In genomic region chr9:98092633-98092971, GRCh38 we compare ENCODE assay signal across 20 cellular contexts. TPM values are rescaled to one million over a fixed set of nuclear protein-coding genes. Genes with fewer than 3 reads are reported as not detected.
DNase-seq lines count a peak whose midpoint lies in the region; ATAC-seq and TF ChIP-seq lines count a peak whose summit lies in the region.
"Had no signal": no experiment of that assay in that cellular context is flagged by ENCODE, and none has a peak within 500 bp of the region (broad histone marks: within the 10 kb centered on the region; RNA-seq: fewer than 3 reads in every experiment).

No MANE protein-coding gene starts in this region.

- H3K9me3 Mint-ChIP-seq in activated CD8-positive, alpha-beta T cell treated with anti-CD3 and anti-CD28 coated beads, Interleukin-2, amount 10 ng/mL, durations not matched to agents 7 days and 5 days (ENCODE audit: insufficient read depth): no peaks in the 10 kb centered on the region
- H3K9me3 Mint-ChIP-seq in activated CD8-positive, alpha-beta T cell treated with anti-CD3 and anti-CD28 coated beads for 36 hours: no peaks in the 10 kb centered on the region
- no peaks in the 10 kb centered on the region for H3K9me3 Mint-ChIP-seq in activated naive CD8-positive, alpha-beta T cell treated with anti-CD3 and anti-CD28 coated beads, Interleukin-2, amount 10 ng/mL, durations not matched to agents 7 days and 5 days
- H3K9me3 Mint-ChIP-seq in nephron progenitor cell: no peaks in the 10 kb centered on the region
- H3K9me3 Mint-ChIP-seq in H9: peaks cover 0 to 4% of the 10 kb centered on the region in 2 experiments; a peak in 2 of 5 replicates
- H3K9me3 Mint-ChIP-seq: mesothelial cell of epicardium, neural crest cell had no signal

- no peak overlapping the region for H4K8ac ChIP-seq in H9 (replicated peaks; ENCODE audit: insufficient read length, low read depth, low read length)

- POLR2A ChIA-PET in activated CD8-positive, alpha-beta T cell treated with anti-CD3 and anti-CD28 coated beads, Interleukin-2, amount 10 ng/mL, durations not matched to agents 7 days and 5 days (lab: Charles Lee): interaction anchor here (1.0 kb wide), 2 partner anchors 9 to 15 kb away, joined by 3 to 4 read pairs; no protein-coding TSS in a partner anchor
- POLR2A ChIA-PET in activated CD8-positive, alpha-beta T cell treated with anti-CD3 and anti-CD28 coated beads for 36 hours (lab: Charles Lee): interaction anchor here (1.2 to 2.4 kb wide), 3 partner anchors 9 to 26 kb away, joined by 3 to 8 read pairs (median 6); partner anchors contain the start of gene TRIM14
- POLR2A ChIA-PET in activated naive CD8-positive, alpha-beta T cell treated with anti-CD3 and anti-CD28 coated beads, Interleukin-2, amount 10 ng/mL, durations not matched to agents 7 days and 5 days (lab: Charles Lee): interaction anchor here (2.1 kb wide), 1 partner anchor 9 kb away, joined by 7 read pairs; no protein-coding TSS in a partner anchor

- H3K9me3 ChIP-seq in H9 (ENCODE audit: control insufficient read depth, low read depth, low read length): no peaks in the 10 kb centered on the region
- H3K9me3 ChIP-seq: psoas muscle, tibial artery had no signal

- intact Hi-C loops in activated CD8-positive, alpha-beta T cell treated with anti-CD3 and anti-CD28 coated beads for 36 hours (cut with micrococcal nuclease): no loop called here

- H3K9ac ChIP-seq in H9 (ENCODE audit: extremely low read depth, insufficient read length, low read length): no peak overlapping the region

- no peak overlapping the region for H2AFZ ChIP-seq in H9 (ENCODE audit: low read length)

- H3K23ac ChIP-seq in H9 (ENCODE audit: insufficient read length, low read depth, low read length): no peak overlapping the region

- no peaks in the 10 kb centered on the region for H3K79me1 ChIP-seq in H9 (ENCODE audit: insufficient read depth, low read depth, low read length, poor library complexity, severe bottlenecking)

- H2BK15ac ChIP-seq in H9 (ENCODE audit: low read depth, low read length): no peak overlapping the region

- H4K91ac ChIP-seq in H9 (ENCODE audit: insufficient read length, low read depth, low read length): no peak overlapping the region

- peaks cover 15% of the 10 kb centered on the region for H3K4me1 Mint-ChIP-seq in activated CD8-positive, alpha-beta T cell treated with anti-CD3 and anti-CD28 coated beads, Interleukin-2, amount 10 ng/mL, durations not matched to agents 7 days and 5 days (ENCODE audit: low read depth)
- H3K4me1 Mint-ChIP-seq in activated CD8-positive, alpha-beta T cell treated with anti-CD3 and anti-CD28 coated beads for 36 hours (ENCODE audit: low read depth): peaks cover 17% of the 10 kb centered on the region
- peaks cover 16% of the 10 kb centered on the region for H3K4me1 Mint-ChIP-seq in activated naive CD8-positive, alpha-beta T cell treated with anti-CD3 and anti-CD28 coated beads, Interleukin-2, amount 10 ng/mL, durations not matched to agents 7 days and 5 days
- H3K4me1 Mint-ChIP-seq in nephron progenitor cell (peaks cover 11% of the 10 kb centered on the region), H9 (peaks cover 37 to 39% of the 10 kb centered on the region in 2 experiments)
- H3K4me1 Mint-ChIP-seq: mesothelial cell of epicardium, neural crest cell had no signal

- no peak overlapping the region for H2BK120ac ChIP-seq in H9 (ENCODE audit: low read depth, low read length, poor library complexity, severe bottlenecking)

- peaks cover 2% of the 10 kb centered on the region; the same call in 1 of the 2 replicates for H3K4me1 ChIP-seq in H9 (ENCODE audit: insufficient read depth, low read length)
- H3K4me1 ChIP-seq: foreskin keratinocyte, psoas muscle had no signal

- H3K4me3 ChIP-seq in HL-60 (replicated peaks; ENCODE audit: insufficient read depth, low read length): no peak overlapping the region
- H3K4me3 ChIP-seq: psoas muscle, tibial artery had no signal

- no peak for DNase-seq in activated CD8-positive, alpha-beta T cell treated with anti-CD3 and anti-CD28 coated beads, Interleukin-2, amount 10 ng/mL, durations not matched to agents 7 days and 5 days
- no peak for DNase-seq in activated CD8-positive, alpha-beta T cell treated with anti-CD3 and anti-CD28 coated beads for 36 hours
- peak in 1 of 2 experiments; percentile 59 for DNase-seq in HL-60 (ENCODE audit: low read depth in 1 of 2, low spot score in 1 of 2)
- no peak for DNase-seq in activated naive CD8-positive, alpha-beta T cell treated with anti-CD3 and anti-CD28 coated beads, Interleukin-2, amount 10 ng/mL, durations not matched to agents 7 days and 5 days
- DNase-seq in nephron progenitor cell: no peak
- no peak for DNase-seq in NCI-H82 treated with DMSO at 0.1 percent for 48 hours (lab: John Stamatoyannopoulos, UW; ENCODE audit: unreplicated experiment)
- DNase-seq in H9: no peak
- DNase-seq: activated CD4-positive, alpha-beta T cell treated with anti-CD3 and anti-CD28 coated beads, Interleukin-2, amount 50 U/mL, for 4 hours; cortex of kidney; DMS79 treated with DMSO at 0.1 percent for 48 hours; foreskin keratinocyte; GOT3; NCI-H226; psoas muscle; stimulated activated CD4-positive, alpha-beta T cell treated with anti-CD3 and anti-CD28 coated beads, Interleukin-4, amount 100 ng/mL, for 4 hours had no signal

- H3K27me3 ChIP-seq in HL-60 (ENCODE audit: insufficient read depth, poor library complexity, severe bottlenecking) (no peaks in the 10 kb centered on the region), H9 (ENCODE audit: insufficient read depth, low read length) (no peaks in the 10 kb centered on the region)
- H3K27me3 ChIP-seq: foreskin keratinocyte had no signal

- H3K79me2 ChIP-seq in H9 (ENCODE audit: insufficient read depth, low read length): no peaks in the 10 kb centered on the region

- peak overlapping the region; percentile 40 for H3K27ac Mint-ChIP-seq in activated CD8-positive, alpha-beta T cell treated with anti-CD3 and anti-CD28 coated beads, Interleukin-2, amount 10 ng/mL, durations not matched to agents 7 days and 5 days
- H3K27ac Mint-ChIP-seq in activated CD8-positive, alpha-beta T cell treated with anti-CD3 and anti-CD28 coated beads for 36 hours: no peak overlapping the region
- H3K27ac Mint-ChIP-seq in activated naive CD8-positive, alpha-beta T cell treated with anti-CD3 and anti-CD28 coated beads, Interleukin-2, amount 10 ng/mL, durations not matched to agents 7 days and 5 days: peak overlapping the region; percentile 30
- no peak overlapping the region for H3K27ac Mint-ChIP-seq in nephron progenitor cell
- H3K27ac Mint-ChIP-seq in H9: peak overlapping the region in 1 of 3 experiments; percentile 50; a peak in 1 of 7 replicates
- H3K27ac Mint-ChIP-seq: mesothelial cell of epicardium had no signal

- peak overlapping the region; percentile 60 for H3K27ac ChIP-seq in HL-60 (replicated peaks)
- H3K27ac ChIP-seq in H9 (ENCODE audit: insufficient read length, low read depth, low read length): no peak overlapping the region
- H3K27ac ChIP-seq: psoas muscle, tibial artery had no signal

- CTCF ChIA-PET in activated CD8-positive, alpha-beta T cell treated with anti-CD3 and anti-CD28 coated beads, Interleukin-2, amount 10 ng/mL, durations not matched to agents 7 days and 5 days (lab: Charles Lee): interaction anchor here (0.8 to 2.6 kb wide), 4 partner anchors 9 to 26 kb away, joined by 3 to 10 read pairs (median 4); partner anchors contain the start of gene TRIM14
- CTCF ChIA-PET in activated CD8-positive, alpha-beta T cell treated with anti-CD3 and anti-CD28 coated beads for 36 hours (lab: Charles Lee): interaction anchor here (1.1 to 1.9 kb wide), 2 partner anchors 19 to 25 kb away, joined by 4 read pairs; no protein-coding TSS in a partner anchor

- no peak overlapping the region for H2BK5ac ChIP-seq in H9 (ENCODE audit: insufficient read length, low read length)

- no peak overlapping the region for H4K5ac ChIP-seq in H9 (ENCODE audit: insufficient read length, low read depth, low read length)

- H2BK12ac ChIP-seq in H9 (ENCODE audit: insufficient read length, low read depth, low read length): no peak overlapping the region

- no peaks in the 10 kb centered on the region for H3K27me3 Mint-ChIP-seq in activated CD8-positive, alpha-beta T cell treated with anti-CD3 and anti-CD28 coated beads, Interleukin-2, amount 10 ng/mL, durations not matched to agents 7 days and 5 days (ENCODE audit: low read depth)
- no peaks in the 10 kb centered on the region for H3K27me3 Mint-ChIP-seq in activated CD8-positive, alpha-beta T cell treated with anti-CD3 and anti-CD28 coated beads for 36 hours
- H3K27me3 Mint-ChIP-seq in activated naive CD8-positive, alpha-beta T cell treated with anti-CD3 and anti-CD28 coated beads, Interleukin-2, amount 10 ng/mL, durations not matched to agents 7 days and 5 days: no peaks in the 10 kb centered on the region
- H3K27me3 Mint-ChIP-seq in nephron progenitor cell (ENCODE audit: low read depth, poor library complexity) (peaks cover 42% of the 10 kb centered on the region), H9 (ENCODE audit: low read depth) (peaks cover 8% of the 10 kb centered on the region)

- no peak overlapping the region for H3K4me2 ChIP-seq in H9 (ENCODE audit: insufficient read depth, insufficient read length, low read length)

- no peak for ATAC-seq in activated CD8-positive, alpha-beta T cell treated with anti-CD3 and anti-CD28 coated beads, Interleukin-2, amount 10 ng/mL, durations not matched to agents 7 days and 5 days
- ATAC-seq in activated CD8-positive, alpha-beta T cell treated with anti-CD3 and anti-CD28 coated beads for 36 hours: no peak
- ATAC-seq in activated naive CD8-positive, alpha-beta T cell treated with anti-CD3 and anti-CD28 coated beads, Interleukin-2, amount 10 ng/mL, durations not matched to agents 7 days and 5 days (ENCODE audit: low read depth): no peak
- ATAC-seq in GM21619 (IDR thresholded peaks at IDR 0.05; ENCODE audit: unreplicated experiment): no peak
- ATAC-seq: left colon, psoas muscle had no signal

- H3K18ac ChIP-seq in H9 (ENCODE audit: insufficient read length, low read depth, low read length): no peak overlapping the region

- H3K4me3 Mint-ChIP-seq in activated CD8-positive, alpha-beta T cell treated with anti-CD3 and anti-CD28 coated beads, Interleukin-2, amount 10 ng/mL, durations not matched to agents 7 days and 5 days: no peak overlapping the region
- H3K4me3 Mint-ChIP-seq in activated CD8-positive, alpha-beta T cell treated with anti-CD3 and anti-CD28 coated beads for 36 hours: no peak overlapping the region
- H3K4me3 Mint-ChIP-seq in activated naive CD8-positive, alpha-beta T cell treated with anti-CD3 and anti-CD28 coated beads, Interleukin-2, amount 10 ng/mL, durations not matched to agents 7 days and 5 days: no peak overlapping the region
- H3K4me3 Mint-ChIP-seq in nephron progenitor cell: peak overlapping the region; percentile 2
- H3K4me3 Mint-ChIP-seq in H9: no peak overlapping the region
- H3K4me3 Mint-ChIP-seq: mesothelial cell of epicardium, neural crest cell had no signal

- no peak overlapping the region for H3K4ac ChIP-seq in H9 (ENCODE audit: low read depth, low read length)

- H3K56ac ChIP-seq in H9 (ENCODE audit: insufficient read length, low read depth, low read length): no peak overlapping the region

- H3K14ac ChIP-seq in H9 (ENCODE audit: insufficient read depth, low read length): no peak overlapping the region

- no CpG with 5 or more reads among the region's 10 CpGs for WGBS in H9 (ENCODE audit: extremely low coverage, insufficient read length, low lambda C conversion rate)

- H4K20me1 ChIP-seq in H9 (ENCODE audit: control insufficient read depth, insufficient read depth, insufficient read length): no peaks in the 10 kb centered on the region

- H2BK20ac ChIP-seq in H9 (ENCODE audit: low read depth, low read length, poor library complexity, severe bottlenecking): no peak overlapping the region

- TF ChIP-seq CTCF in activated CD8-positive, alpha-beta T cell treated with anti-CD3 and anti-CD28 coated beads for 36 hours (IDR thresholded peaks at IDR 0.05): no peak
- TF ChIP-seq CTCF in HL-60 (IDR thresholded peaks at IDR 0.05; ENCODE audit: insufficient read depth, low read length): no peak
- TF ChIP-seq CTCF in nephron progenitor cell (IDR thresholded peaks at IDR 0.05): no peak
- TF ChIP-seq CTCF in H9 (conservative IDR thresholded peaks at IDR 0.05): no peak

- no peak overlapping the region for H2AK5ac ChIP-seq in H9 (ENCODE audit: insufficient read length, low read length)

- no peak overlapping the region for H3T11ph ChIP-seq in H9 (ENCODE audit: low read length)

- H3K36me3 Mint-ChIP-seq in activated CD8-positive, alpha-beta T cell treated with anti-CD3 and anti-CD28 coated beads, Interleukin-2, amount 10 ng/mL, durations not matched to agents 7 days and 5 days (ENCODE audit: low read depth): peaks cover 66% of the 10 kb centered on the region
- H3K36me3 Mint-ChIP-seq in activated CD8-positive, alpha-beta T cell treated with anti-CD3 and anti-CD28 coated beads for 36 hours (ENCODE audit: low read depth): peaks cover 41% of the 10 kb centered on the region
- H3K36me3 Mint-ChIP-seq in activated naive CD8-positive, alpha-beta T cell treated with anti-CD3 and anti-CD28 coated beads, Interleukin-2, amount 10 ng/mL, durations not matched to agents 7 days and 5 days: peaks cover 32% of the 10 kb centered on the region
- H3K36me3 Mint-ChIP-seq in nephron progenitor cell (ENCODE audit: low read depth): no peaks in the 10 kb centered on the region
- H3K36me3 Mint-ChIP-seq in H9 (ENCODE audit: insufficient read depth in 1 of 3, low read depth in 3 of 3): peaks cover 4 to 15% (median 6%) of the 10 kb centered on the region in 3 experiments; a peak in 5 of 7 replicates

- peaks cover 4% of the 10 kb centered on the region for H3K23me2 ChIP-seq in H9 (ENCODE audit: insufficient read length, low read depth, low read length, poor library complexity, severe bottlenecking)

RNA-seq across cellular contexts. Expression of gene TRIM14, which starts 26.4 kb away (rescaled TPM):
- total RNA-seq in activated CD8-positive, alpha-beta T cell treated with anti-CD3 and anti-CD28 coated beads, Interleukin-2, amount 10 ng/mL, durations not matched to agents 7 days and 5 days: 10 to 100 TPM; 85.2 to 90.5 TPM
- 10 to 100 TPM; 39.6 to 41.8 TPM for total RNA-seq in activated CD8-positive, alpha-beta T cell treated with anti-CD3 and anti-CD28 coated beads for 36 hours
- 100 to 1,000 TPM in 1 of 2 experiments, 10 to 100 TPM in 1; 99.0 to 108 TPM for total RNA-seq in activated naive CD8-positive, alpha-beta T cell treated with anti-CD3 and anti-CD28 coated beads, Interleukin-2, amount 10 ng/mL, durations not matched to agents 7 days and 5 days
- total RNA-seq in H9 (2021): 12.5 and 14.7 TPM in 2 replicates

RNA-seq across cellular contexts. Expression of gene NANS, which starts 36.1 kb away (rescaled TPM):
- 10 to 100 TPM; 45.5 to 46.6 TPM for total RNA-seq in activated CD8-positive, alpha-beta T cell treated with anti-CD3 and anti-CD28 coated beads, Interleukin-2, amount 10 ng/mL, durations not matched to agents 7 days and 5 days
- 10 to 100 TPM; 51.2 to 51.8 TPM for total RNA-seq in activated CD8-positive, alpha-beta T cell treated with anti-CD3 and anti-CD28 coated beads for 36 hours
- total RNA-seq in activated naive CD8-positive, alpha-beta T cell treated with anti-CD3 and anti-CD28 coated beads, Interleukin-2, amount 10 ng/mL, durations not matched to agents 7 days and 5 days: 10 to 100 TPM; 30.0 to 31.1 TPM
- 40.4 and 41.8 TPM in 2 replicates for total RNA-seq in H9 (2021)

Comparison
In these comparisons a context has a peak if more than half of its experiments do, and no peak if none do; other contexts are left out.
1. H3K27ac Mint-ChIP-seq: peak in activated CD8-positive, alpha-beta T cell treated with anti-CD3 and anti-CD28 coated beads, Interleukin-2, amount 10 ng/mL, durations not matched to agents 7 days and 5 days (single experiment) and activated naive CD8-positive, alpha-beta T cell treated with anti-CD3 and anti-CD28 coated beads, Interleukin-2, amount 10 ng/mL, durations not matched to agents 7 days and 5 days (single experiment); none in activated CD8-positive, alpha-beta T cell treated with anti-CD3 and anti-CD28 coated beads for 36 hours (single experiment) and nephron progenitor cell (single experiment).